13 cellular contexts compared by ENCODE assay signal in genomic region chr19:55391191-55391670, GRCh38. TPM values are rescaled to one million over a fixed set of nuclear protein-coding genes. Genes with fewer than 3 reads are reported as not detected.
DNase-seq lines count a peak whose midpoint lies in the region; ATAC-seq, FAIRE-seq and TF ChIP-seq lines count a peak whose summit lies in the region.
"Had no signal": no experiment of that assay in that cellular context is flagged by ENCODE, and none has a peak within 500 bp of the region (broad histone marks: within the 10 kb centered on the region; RNA-seq: fewer than 3 reads in every experiment).

No MANE protein-coding gene starts in this region.

- TF ChIP-seq POLR2A in GM12891 (IDR thresholded peaks at IDR 0.05; ENCODE audit: low read depth, low read length), result peak; percentile 61

- FAIRE-seq in GM12891 (lab: Jason Lieb, UNC), result no peak
- FAIRE-seq: pancreas had no signal

- no peak for TF ChIP-seq CTCF in epithelial cell of esophagus (IDR thresholded peaks at IDR 0.05; ENCODE audit: insufficient read depth, low read depth, low read length, missing control alignments)

- no peak for ATAC-seq in GM18517 (IDR thresholded peaks at IDR 0.05; ENCODE audit: unreplicated experiment)
- ATAC-seq: pancreas had no signal

- H3K4me3 ChIP-seq in epithelial cell of esophagus (ENCODE audit: low read length), result no peak overlapping the region
- H3K4me3 ChIP-seq: pancreas had no signal

- DNase-seq in GM12891 (ENCODE audit: insufficient read length, low spot score) (no peak), HT1080 (ENCODE audit: low read depth) (peak; percentile 42), epithelial cell of esophagus (ENCODE audit: low read depth) (peak; percentile 44), NCI-H2171 treated with DMSO at 0.1 percent for 48 hours (lab: John Stamatoyannopoulos, UW) (no peak)
- DNase-seq: activated CD4-positive, alpha-beta T cell treated with anti-CD3 and anti-CD28 coated beads, Interleukin-2, amount 10 ng/mL, durations not matched to agents 24 days and 14 days; CD8-positive, alpha-beta memory T cell; NCI-H1417 treated with DMSO at 0.1 percent for 48 hours; NCI-H510A; pancreas; stimulated activated CD4-positive, alpha-beta T cell treated with anti-CD3 and anti-CD28 coated beads, Interleukin-12 subunit alpha, Interleukin-12 subunit beta, amount 100 ng/mL, for 4 hours had no signal

TF ChIP-seq in GM12891, 5 proteins besides CTCF, POLR2A, EP300 and RAD21:
- TF ChIP-seq TAF1 (IDR thresholded peaks at IDR 0.05; ENCODE audit: low read depth, low read length) (no peak), POLR2AphosphoS5 (IDR thresholded peaks at IDR 0.05; ENCODE audit: low read depth, low read length) (peak; percentile 73)

RNA-seq across cellular contexts. Expression of gene RPL28, which starts 5.5 kb away (rescaled TPM):
- polyA plus RNA-seq in GM12891 (2012; ENCODE audit: low read depth, missing spikeins), result 4,426 TPM
- 733 and 1,703 TPM in 2 replicates for total RNA-seq in HT1080 (2014; rRNA removed; shearing (Covaris generic))
- polyA plus RNA-seq in HT1080 (2015; cell fraction: cytosol; rRNA removed), result 1,672 and 3,217 TPM in 2 replicates
- 715 and 767 TPM in 2 replicates for polyA plus RNA-seq in HT1080 (2015; cell fraction: nucleus; rRNA removed)

RNA-seq across cellular contexts. Expression of gene TMEM238, which starts 7.1 kb away (rescaled TPM):
- 0.73 TPM for polyA plus RNA-seq in GM12891 (2012; ENCODE audit: low read depth, missing spikeins)
- total RNA-seq in HT1080 (2014; rRNA removed; shearing (Covaris generic)), result 1.1 and 1.3 TPM in 2 replicates
- not detected in 2 replicates for polyA plus RNA-seq in HT1080 (2015; cell fraction: cytosol; rRNA removed)
- polyA plus RNA-seq in HT1080 (2015; cell fraction: nucleus; rRNA removed), result not detected in 2 replicates
- total RNA-seq: RPMI7951 had no signal

RNA-seq across cellular contexts. Expression of gene TMEM190, which starts 14.6 kb away (rescaled TPM):
- not detected for polyA plus RNA-seq in GM12891 (2012; ENCODE audit: low read depth, missing spikeins)
- total RNA-seq in HT1080 (2014; rRNA removed; shearing (Covaris generic)), result not detected in 2 replicates
- polyA plus RNA-seq in HT1080 (2015; cell fraction: cytosol; rRNA removed), result not detected in 2 replicates
- 1.5 and 3.4 TPM in 2 replicates for polyA plus RNA-seq in HT1080 (2015; cell fraction: nucleus; rRNA removed)
- total RNA-seq: activated CD4-positive, alpha-beta T cell treated with anti-CD3 and anti-CD28 coated beads, Interleukin-2, amount 10 ng/mL, durations not matched to agents 24 days and 14 days; CD8-positive, alpha-beta memory T cell; dermis microvascular lymphatic vessel endothelial cell; pancreas; RPMI7951 had no signal
- polyA plus RNA-seq: CD8-positive, alpha-beta memory T cell had no signal

RNA-seq across cellular contexts. Expression of gene UBE2S, which starts 16.4 kb away (rescaled TPM):
- 43.0 TPM for polyA plus RNA-seq in GM12891 (2012; ENCODE audit: low read depth, missing spikeins)
- total RNA-seq in HT1080 (2014; rRNA removed; shearing (Covaris generic)), result 646 and 1,047 TPM in 2 replicates
- 489 and 848 TPM in 2 replicates for polyA plus RNA-seq in HT1080 (2015; cell fraction: cytosol; rRNA removed)
- 144 and 251 TPM in 2 replicates for polyA plus RNA-seq in HT1080 (2015; cell fraction: nucleus; rRNA removed)

RNA-seq across cellular contexts. Expression of gene IL11, which starts 21.0 kb away (rescaled TPM):
- polyA plus RNA-seq in GM12891 (2012; ENCODE audit: low read depth, missing spikeins), result 0.18 TPM
- total RNA-seq in HT1080 (2014; rRNA removed; shearing (Covaris generic)), result 52.7 and 56.0 TPM in 2 replicates
- polyA plus RNA-seq in HT1080 (2015; cell fraction: cytosol; rRNA removed), result 34.5 and 41.4 TPM in 2 replicates
- 28.4 and 32.7 TPM in 2 replicates for polyA plus RNA-seq in HT1080 (2015; cell fraction: nucleus; rRNA removed)
- total RNA-seq: activated CD4-positive, alpha-beta T cell treated with anti-CD3 and anti-CD28 coated beads, Interleukin-2, amount 10 ng/mL, durations not matched to agents 24 days and 14 days had no signal
- polyA plus RNA-seq: CD8-positive, alpha-beta memory T cell had no signal

Comparison
In these comparisons a context has a peak if more than half of its experiments do, and no peak if none do; other contexts are left out.
1. DNase-seq: peak in HT1080 (single experiment) and epithelial cell of esophagus (single experiment); none in GM12891 (single experiment) and NCI-H2171 treated with DMSO at 0.1 percent for 48 hours (single experiment).